ENCODE assay signal across 8 cellular contexts in genomic region chr19:49119411-49120324, GRCh38. TPM values are rescaled to one million over a fixed set of nuclear protein-coding genes. Genes with fewer than 3 reads are reported as not detected.
DNase-seq lines count a peak whose midpoint lies in the region; ATAC-seq and TF ChIP-seq lines count a peak whose summit lies in the region.

PPFIA3 (plus strand) TSS chr19:49119544; CDS start chr19:49127874, 8,330 bp downstream.

- no peaks in the 10 kb centered on the region for H3K36me3 Mint-ChIP-seq in T-helper 17 cell (ENCODE audit: low read depth)

- H3K4me1 Mint-ChIP-seq in T-helper 17 cell, result peaks cover 34% of the 10 kb centered on the region

- peaks cover 26 to 34% of the 10 kb centered on the region in 2 donors for H3K4me1 ChIP-seq in duodenal mucosa (ENCODE audit: control insufficient read depth in 1 of 2, insufficient read depth in 2 of 2, low read length in 2 of 2)

- intact Hi-C loops in lower leg skin (cut with DNase I; ENCODE audit: low total_unique reads), result no loop called here

- peaks cover 5% of the 10 kb centered on the region for H3K27me3 Mint-ChIP-seq in T-helper 17 cell

- TF ChIP-seq CTCF in lower leg skin (IDR thresholded peaks at IDR 0.05), result no peak

- H3K9ac ChIP-seq in duodenal mucosa (ENCODE audit: low read depth in 1 of 2, low read length in 2 of 2), result peak within 1 kb of the TSS; percentile 92 to 95

- no peaks in the 10 kb centered on the region for H3K36me3 ChIP-seq in duodenal mucosa (ENCODE audit: control insufficient read depth in 1 of 2, insufficient read depth in 2 of 2, low read length in 2 of 2)

- peak within 1 kb of the TSS; percentile 70 to 71 for H3K4me3 ChIP-seq in duodenal mucosa (ENCODE audit: low read depth in 1 of 2, low read length in 2 of 2)
- peak within 1 kb of the TSS; percentile 36 for H3K4me3 ChIP-seq in lower leg skin (ENCODE audit: low read depth, poor library complexity, severe bottlenecking)

- ATAC-seq in T-helper 17 cell (no peak), GM18511 (IDR thresholded peaks at IDR 0.05; ENCODE audit: unreplicated experiment) (no peak)

- no peak for TF ChIP-seq POLR2A in lower leg skin (IDR thresholded peaks at IDR 0.05)

- peak within 1 kb of the TSS; percentile 92 for H3K4me3 Mint-ChIP-seq in T-helper 17 cell

- H3K9me3 ChIP-seq in T-helper 17 cell (ENCODE audit: control insufficient read depth, low read length, poor library complexity, severe bottlenecking) (no peaks in the 10 kb centered on the region), duodenal mucosa (ENCODE audit: control insufficient read depth in 1 of 2, low read length in 2 of 2) (no peaks in the 10 kb centered on the region)

- 0 to 1% methylated on average over 7 to 44 of the region's 90 CpGs for WGBS in lower leg skin, 2 donors

- DNase-seq in activated effector memory CD4-positive, alpha-beta T cell treated with anti-CD3 and anti-CD28 coated beads, Interleukin-2, amount 50 U/mL, for 16 hours, result peak; percentile 72
- no peak for DNase-seq in activated effector memory CD4-positive, alpha-beta T cell treated with Interleukin-2 at 50 U/mL for 16 hours
- DNase-seq in T-helper 17 cell (no peak), lower leg skin (ENCODE audit: low spot score in 2 of 2) (peak in 1 of 2 donors; percentile 94), substantia nigra (lab: John Stamatoyannopoulos, UW) (peak in 37 of 49 donors; percentile 5 to 83 (median 36)), NCI-H510A treated with DMSO at 0.1 percent for 48 hours (lab: John Stamatoyannopoulos, UW) (no peak)

- H3K27ac ChIP-seq in duodenal mucosa (ENCODE audit: low read depth, low read length), result peak within 1 kb of the TSS; percentile 99
- H3K27ac ChIP-seq in substantia nigra (ENCODE audit: low read depth, low read length, poor library complexity, severe bottlenecking), result peak within 1 kb of the TSS; percentile 96

- peak within 1 kb of the TSS; percentile 95 for H3K27ac Mint-ChIP-seq in T-helper 17 cell

- peaks cover 0 to 6% of the 10 kb centered on the region in 2 donors for H3K27me3 ChIP-seq in duodenal mucosa (ENCODE audit: control insufficient read depth in 1 of 2, insufficient read depth in 2 of 2, low read length in 2 of 2)

RNA-seq across cellular contexts. Expression of gene PPFIA3, which starts in this region (rescaled TPM):
- 1 to 10 TPM; 2.6 to 3.9 TPM for total RNA-seq in T-helper 17 cell
- 10 to 100 TPM; 52.3 to 78.1 (median 64.4) TPM for total RNA-seq in lower leg skin

Comparison
In these comparisons a context has a peak if more than half of its experiments do, and no peak if none do; other contexts are left out.
1. RNA of gene PPFIA3 (total RNA-seq): 52.3 to 78.1 TPM in lower leg skin; 2.6 to 3.9 TPM in T-helper 17 cell; every median in the first group is over 10 times any median in the second.
2. DNase-seq: peak in activated effector memory CD4-positive, alpha-beta T cell treated with anti-CD3 and anti-CD28 coated beads, Interleukin-2, amount 50 U/mL, for 16 hours (single experiment) and substantia nigra (37 of 49); none in activated effector memory CD4-positive, alpha-beta T cell treated with Interleukin-2 at 50 U/mL for 16 hours (single experiment), T-helper 17 cell (0 of 3) and NCI-H510A treated with DMSO at 0.1 percent for 48 hours (single experiment).